8 cellular contexts compared by ENCODE assay signal in genomic region chr6:144581807-144582537, GRCh38.
DNase-seq lines count a peak whose midpoint lies in the region; ATAC-seq and TF ChIP-seq lines count a peak whose summit lies in the region.

No MANE protein-coding gene starts in this region.

- H3K9me3 ChIP-seq in cardiac muscle cell (ENCODE audit: low read depth) (no peaks in the 10 kb centered on the region), smooth muscle cell (replicated peaks; ENCODE audit: low read depth) (no peaks in the 10 kb centered on the region)

- H3K36me3 ChIP-seq in cardiac muscle cell = peaks cover 10% of the 10 kb centered on the region
- no peaks in the 10 kb centered on the region for H3K36me3 ChIP-seq in smooth muscle cell (ENCODE audit: low read depth)

- H3K9me3 Mint-ChIP-seq in activated T-helper 1 cell treated with anti-CD3 and anti-CD28 coated beads, Interleukin-12 subunit alpha, Interleukin-12 subunit beta, Interleukin-2, Interleukin-4 antibody, amounts not matched to agents 30 ng/mL and 10 ng/mL and 1 ng/mL, durations not matched to agents 14 hours and 24 hours and 36 hours = no peaks in the 10 kb centered on the region

- H3K9ac ChIP-seq in smooth muscle cell (ENCODE audit: low read depth) = no peak overlapping the region

- TF ChIP-seq CTCF in cardiac muscle cell (IDR thresholded peaks at IDR 0.05; ENCODE audit: low read depth, low read length) (peak; percentile 61), smooth muscle cell (IDR thresholded peaks at IDR 0.05; ENCODE audit: borderline replicate concordance, insufficient read depth, poor library complexity, severe bottlenecking) (peak; percentile 43)

- H3K27me3 Mint-ChIP-seq in activated T-helper 1 cell treated with anti-CD3 and anti-CD28 coated beads, Interleukin-12 subunit alpha, Interleukin-12 subunit beta, Interleukin-2, Interleukin-4 antibody, amounts not matched to agents 30 ng/mL and 10 ng/mL and 1 ng/mL, durations not matched to agents 14 hours and 24 hours and 36 hours (ENCODE audit: insufficient read depth) = no peaks in the 10 kb centered on the region

- H3K79me2 ChIP-seq in smooth muscle cell (ENCODE audit: low read depth) = peaks cover 16% of the 10 kb centered on the region

- no peak overlapping the region for H3K27ac Mint-ChIP-seq in activated T-helper 1 cell treated with anti-CD3 and anti-CD28 coated beads, Interleukin-12 subunit alpha, Interleukin-12 subunit beta, Interleukin-2, Interleukin-4 antibody, amounts not matched to agents 30 ng/mL and 10 ng/mL and 1 ng/mL, durations not matched to agents 14 hours and 24 hours and 36 hours

- DNase-seq in NOMO-1 treated with DMSO at 0.1 percent for 48 hours (lab: John Stamatoyannopoulos, UW; ENCODE audit: unreplicated experiment) = peak; percentile 21
- DNase-seq in NOMO-1 treated with dmso at 0.1 percent for 144 hours (lab: John Stamatoyannopoulos, UW; ENCODE audit: unreplicated experiment) = no peak
- peak; percentile 21 for DNase-seq in NCI-H1105 (lab: John Stamatoyannopoulos, UW)
- no peak for DNase-seq in activated T-helper 1 cell treated with anti-CD3 and anti-CD28 coated beads, Interleukin-12 subunit alpha, Interleukin-12 subunit beta, Interleukin-2, Interleukin-4 antibody, amounts not matched to agents 30 ng/mL and 10 ng/mL and 1 ng/mL, durations not matched to agents 14 hours and 24 hours and 36 hours (ENCODE audit: low spot score)
- peak; percentile 41 to 49 for DNase-seq in cardiac muscle cell (ENCODE audit: low read depth in 1 of 2, low spot score in 1 of 2)
- no peak for DNase-seq in smooth muscle cell (lab: John Stamatoyannopoulos, UW; ENCODE audit: unreplicated experiment)

- intact Hi-C loops in activated T-helper 1 cell treated with anti-CD3 and anti-CD28 coated beads, Interleukin-12 subunit alpha, Interleukin-12 subunit beta, Interleukin-2, Interleukin-4 antibody, amounts not matched to agents 30 ng/mL and 10 ng/mL and 1 ng/mL, durations not matched to agents 14 hours and 24 hours and 36 hours (cut with micrococcal nuclease) = loop anchor here (2.0 to 10.0 kb wide), 7 partner anchors 33 to 1243 kb away; partner anchors contain the start of gene EPM2A

- H2AFZ ChIP-seq in smooth muscle cell (ENCODE audit: low read depth) = no peak overlapping the region

- H3K4me3 ChIP-seq in cardiac muscle cell = no peak overlapping the region
- H3K4me3 ChIP-seq in smooth muscle cell = no peak overlapping the region

- H3F3A ChIP-seq in smooth muscle cell (ENCODE audit: low read depth) = no peaks in the 10 kb centered on the region

- H3K27ac ChIP-seq in cardiac muscle cell (no peak overlapping the region), smooth muscle cell (ENCODE audit: low read depth) (no peak overlapping the region)

- H3K4me2 ChIP-seq in smooth muscle cell = peak overlapping the region; percentile 85

- ATAC-seq in GM19328 (IDR thresholded peaks at IDR 0.05; ENCODE audit: unreplicated experiment) (no peak), GM21381 (IDR thresholded peaks at IDR 0.05; ENCODE audit: unreplicated experiment) (no peak)

- H4K20me1 ChIP-seq in smooth muscle cell (ENCODE audit: low read depth) = no peaks in the 10 kb centered on the region

- H3K36me3 Mint-ChIP-seq in activated T-helper 1 cell treated with anti-CD3 and anti-CD28 coated beads, Interleukin-12 subunit alpha, Interleukin-12 subunit beta, Interleukin-2, Interleukin-4 antibody, amounts not matched to agents 30 ng/mL and 10 ng/mL and 1 ng/mL, durations not matched to agents 14 hours and 24 hours and 36 hours (ENCODE audit: low read depth) = peaks cover 24% of the 10 kb centered on the region

- peaks cover 41% of the 10 kb centered on the region for H3K4me1 ChIP-seq in cardiac muscle cell (ENCODE audit: low read depth)
- H3K4me1 ChIP-seq in smooth muscle cell (ENCODE audit: low read depth) = peaks cover 10% of the 10 kb centered on the region

- H3K4me3 Mint-ChIP-seq in activated T-helper 1 cell treated with anti-CD3 and anti-CD28 coated beads, Interleukin-12 subunit alpha, Interleukin-12 subunit beta, Interleukin-2, Interleukin-4 antibody, amounts not matched to agents 30 ng/mL and 10 ng/mL and 1 ng/mL, durations not matched to agents 14 hours and 24 hours and 36 hours = peak overlapping the region; percentile 12

- H3K27me3 ChIP-seq in cardiac muscle cell (no peaks in the 10 kb centered on the region), smooth muscle cell (ENCODE audit: low read depth) (no peaks in the 10 kb centered on the region)

- H3K4me1 Mint-ChIP-seq in activated T-helper 1 cell treated with anti-CD3 and anti-CD28 coated beads, Interleukin-12 subunit alpha, Interleukin-12 subunit beta, Interleukin-2, Interleukin-4 antibody, amounts not matched to agents 30 ng/mL and 10 ng/mL and 1 ng/mL, durations not matched to agents 14 hours and 24 hours and 36 hours (ENCODE audit: low read depth) = peaks cover 52% of the 10 kb centered on the region

- 43% methylated on average over 5 of the region's 5 CpGs for WGBS in smooth muscle cell (ENCODE audit: low lambda C conversion rate)

Comparison
In these comparisons a context has a peak if more than half of its experiments do, and no peak if none do; other contexts are left out.
1. DNase-seq: peak in NOMO-1 treated with DMSO at 0.1 percent for 48 hours (single experiment), NCI-H1105 (single experiment) and cardiac muscle cell (2 of 2); none in NOMO-1 treated with dmso at 0.1 percent for 144 hours (single experiment), activated T-helper 1 cell treated with anti-CD3 and anti-CD28 coated beads, Interleukin-12 subunit alpha, Interleukin-12 subunit beta, Interleukin-2, Interleukin-4 antibody, amounts not matched to agents 30 ng/mL and 10 ng/mL and 1 ng/mL, durations not matched to agents 14 hours and 24 hours and 36 hours (single experiment) and smooth muscle cell (single experiment).